Comparison of ENCODE assay signal across 11 cellular contexts in genomic region chrX:86149089-86149488, GRCh38. TPM values are rescaled to one million over a fixed set of nuclear protein-coding genes. Genes with fewer than 3 reads are reported as not detected.
DNase-seq lines count a peak whose midpoint lies in the region; ATAC-seq and TF ChIP-seq lines count a peak whose summit lies in the region.
"Had no signal": no experiment of that assay in that cellular context is flagged by ENCODE, and none has a peak within 500 bp of the region (broad histone marks: within the 10 kb centered on the region; RNA-seq: fewer than 3 reads in every experiment).

No MANE protein-coding gene starts in this region.

- no peak for TF ChIP-seq EP300 in esophagus muscularis mucosa (IDR thresholded peaks at IDR 0.05)

- TF ChIP-seq CTCF in LNCaP clone FGC (IDR thresholded peaks at IDR 0.05; ENCODE audit: control insufficient read depth, extremely low read depth, insufficient read depth) (no peak), esophagus muscularis mucosa (IDR thresholded peaks at IDR 0.05) (no peak), psoas muscle (IDR thresholded peaks at IDR 0.05) (no peak)

- 41% methylated on average over 11 of the region's 11 CpGs for WGBS in esophagus muscularis mucosa
- 1 to 35% (median 2%) methylated on average over 11 of the region's 11 CpGs for WGBS in psoas muscle, 3 donors

- H3K36me3 ChIP-seq in esophagus muscularis mucosa (no peaks in the 10 kb centered on the region), psoas muscle (ENCODE audit: insufficient read depth in 1 of 2, low read depth in 1 of 2) (no peaks in the 10 kb centered on the region)
- H3K36me3 ChIP-seq: SJCRH30 had no signal

- peak overlapping the region; percentile 50; the same call in 1 of the 2 replicates for H3K4me3 ChIP-seq in LNCaP clone FGC (ENCODE audit: low read depth, low read length)
- peak overlapping the region in 3 of 4 donors; percentile 46 to 59 (median 46) for H3K4me3 ChIP-seq in esophagus muscularis mucosa
- peak overlapping the region; percentile 61 for H3K4me3 ChIP-seq in psoas muscle

- no peak for ATAC-seq in psoas muscle
- ATAC-seq in GM19452 (IDR thresholded peaks at IDR 0.05; ENCODE audit: unreplicated experiment), result no peak

- intact Hi-C loops in esophagus muscularis mucosa (cut with DNase I) (no loop called here), psoas muscle (cut with DNase I) (no loop called here)

- H3K9me3 ChIP-seq in esophagus muscularis mucosa (no peaks in the 10 kb centered on the region), psoas muscle (no peaks in the 10 kb centered on the region)
- H3K9me3 ChIP-seq: SJCRH30 had no signal

- H3K4me1 ChIP-seq in esophagus muscularis mucosa (peaks cover 0 to 16% (median 14%) of the 10 kb centered on the region in 4 donors), psoas muscle (no peaks in the 10 kb centered on the region)
- H3K4me1 ChIP-seq: SJCRH30 had no signal

- H3K27me3 ChIP-seq in esophagus muscularis mucosa, result peaks cover 0 to 24% (median 0%) of the 10 kb centered on the region in 4 donors
- peaks cover 0 to 24% (median 0%) of the 10 kb centered on the region in 3 donors for H3K27me3 ChIP-seq in psoas muscle (ENCODE audit: insufficient read depth in 3 of 3, low read length in 2 of 3)
- H3K27me3 ChIP-seq: SJCRH30 had no signal

- no peak overlapping the region for H3K27ac ChIP-seq in esophagus muscularis mucosa (replicated peaks in 1 of 4)
- H3K27ac ChIP-seq in psoas muscle, result no peak overlapping the region
- H3K27ac ChIP-seq: 22Rv1, SJCRH30 had no signal

- TF ChIP-seq POLR2A in esophagus muscularis mucosa (IDR thresholded peaks at IDR 0.05; ENCODE audit: low read depth), result no peak

- peak; percentile 24 for DNase-seq in DMS53 treated with DMSO at 0.1 percent for 48 hours (lab: John Stamatoyannopoulos, UW; ENCODE audit: unreplicated experiment)
- no peak for DNase-seq in DMS53 (lab: John Stamatoyannopoulos, UW)
- no peak for DNase-seq in LNCaP clone FGC (ENCODE audit: low read depth)
- no peak for DNase-seq in esophagus muscularis mucosa (ENCODE audit: extremely low spot score)
- no peak for DNase-seq in psoas muscle
- DNase-seq in KG1 (lab: John Stamatoyannopoulos, UW), result no peak
- no peak for DNase-seq in NCI-H524 treated with DMSO at 0.1 percent for 48 hours (lab: John Stamatoyannopoulos, UW)
- DNase-seq: NCI-H2171 had no signal

RNA-seq across cellular contexts. Expression of gene DACH2, which starts 0.8 kb away (rescaled TPM):
- total RNA-seq in esophagus muscularis mucosa (under 1 TPM in 1 of 4 donors, not detected in 3; 0.39 TPM), psoas muscle (not detected)
- under 1 TPM; 0.01 to 0.15 (median 0.01) TPM for polyA plus RNA-seq in psoas muscle
- total RNA-seq: SJCRH30 had no signal
